ENCODE assay signal across 26 cellular contexts in genomic region chr1:117708323-117709288, GRCh38.
DNase-seq lines count a peak whose midpoint lies in the region; ATAC-seq and TF ChIP-seq lines count a peak whose summit lies in the region.
"Had no signal": no experiment of that assay in that cellular context is flagged by ENCODE, and none has a peak within 500 bp of the region (broad histone marks: within the 10 kb centered on the region; RNA-seq: fewer than 3 reads in every experiment).

No MANE protein-coding gene starts in this region.

- H3K4me1 ChIP-seq in testis (no peaks in the 10 kb centered on the region), BE2C (no peaks in the 10 kb centered on the region)
- H3K4me1 ChIP-seq: vagina had no signal

- no peak for DNase-seq in activated naive CD8-positive, alpha-beta T cell treated with anti-CD3 and anti-CD28 coated beads, Interleukin-2, amount 10 ng/mL, durations not matched to agents 7 days and 5 days
- DNase-seq in activated naive CD8-positive, alpha-beta T cell treated with anti-CD3 and anti-CD28 coated beads for 36 hours, result no peak
- DNase-seq in erythroblast (lab: John Stamatoyannopoulos, UW) (peak; percentile 58 to 78), kidney glomerular epithelial cell (lab: John Stamatoyannopoulos, UW) (peak; percentile 24), type B pancreatic cell (ENCODE audit: extremely low spot score, unreplicated experiment) (no peak), testis (no peak), omental fat pad (ENCODE audit: low spot score) (no peak), BE2C (no peak)
- DNase-seq: activated CD4-positive, alpha-beta T cell treated with anti-CD3 and anti-CD28 coated beads, Interleukin-2, amount 10 ng/mL, durations not matched to agents 24 days and 14 days; activated T-cell treated with anti-CD3 and anti-CD28 coated beads, Interleukin-2, amount 50 U/mL, for 4 hours; brain microvascular endothelial cell; Calu3; DND-41; heart right ventricle; NCI-H1092; NCI-H187; NCI-H524 treated with DMSO at 0.1 percent for 48 hours; nephron progenitor cell; NK-92 treated with Interleukin-12 subunit alpha and Interleukin-12 subunit beta, amount 100 ng/mL, for 24 hours; posterior cingulate gyrus; SHP77; stimulated activated naive CD4-positive, alpha-beta T cell had no signal

- peaks cover 2% of the 10 kb centered on the region for H3K4me1 Mint-ChIP-seq in activated naive CD8-positive, alpha-beta T cell treated with anti-CD3 and anti-CD28 coated beads, Interleukin-2, amount 10 ng/mL, durations not matched to agents 7 days and 5 days
- no peaks in the 10 kb centered on the region for H3K4me1 Mint-ChIP-seq in activated naive CD8-positive, alpha-beta T cell treated with anti-CD3 and anti-CD28 coated beads for 36 hours
- H3K4me1 Mint-ChIP-seq in type B pancreatic cell (ENCODE audit: unreplicated experiment), result no peaks in the 10 kb centered on the region
- H3K4me1 Mint-ChIP-seq: activated CD4-positive, alpha-beta T cell treated with anti-CD3 and anti-CD28 coated beads, Interleukin-2, amount 10 ng/mL, durations not matched to agents 24 days and 14 days had no signal

- H3K9me3 Mint-ChIP-seq in activated naive CD8-positive, alpha-beta T cell treated with anti-CD3 and anti-CD28 coated beads, Interleukin-2, amount 10 ng/mL, durations not matched to agents 7 days and 5 days, result no peaks in the 10 kb centered on the region
- H3K9me3 Mint-ChIP-seq in activated naive CD8-positive, alpha-beta T cell treated with anti-CD3 and anti-CD28 coated beads for 36 hours, result no peaks in the 10 kb centered on the region
- peaks cover 10% of the 10 kb centered on the region for H3K9me3 Mint-ChIP-seq in type B pancreatic cell

- TF ChIP-seq CTCF in type B pancreatic cell (conservative IDR thresholded peaks at IDR 0.05), result no peak
- no peak for TF ChIP-seq CTCF in testis (IDR thresholded peaks at IDR 0.05)
- no peak for TF ChIP-seq CTCF in omental fat pad (IDR thresholded peaks at IDR 0.05)
- no peak for TF ChIP-seq CTCF in BE2C (IDR thresholded peaks at IDR 0.05; ENCODE audit: low read depth, low read length)

- H3K4me3 Mint-ChIP-seq in activated naive CD8-positive, alpha-beta T cell treated with anti-CD3 and anti-CD28 coated beads, Interleukin-2, amount 10 ng/mL, durations not matched to agents 7 days and 5 days, result no peak overlapping the region
- H3K4me3 Mint-ChIP-seq in activated naive CD8-positive, alpha-beta T cell treated with anti-CD3 and anti-CD28 coated beads for 36 hours, result no peak overlapping the region
- no peak overlapping the region for H3K4me3 Mint-ChIP-seq in type B pancreatic cell
- H3K4me3 Mint-ChIP-seq: activated CD4-positive, alpha-beta T cell treated with anti-CD3 and anti-CD28 coated beads, Interleukin-2, amount 10 ng/mL, durations not matched to agents 24 days and 14 days; activated T-cell treated with anti-CD3 and anti-CD28 coated beads, Interleukin-2, amount 50 U/mL, for 4 hours; CD14-positive monocyte; nephron progenitor cell had no signal

- no peaks in the 10 kb centered on the region for H3K36me3 ChIP-seq in testis (ENCODE audit: low read depth, missing control alignments)
- no peaks in the 10 kb centered on the region for H3K36me3 ChIP-seq in BE2C
- H3K36me3 ChIP-seq: brain microvascular endothelial cell, heart right ventricle, vagina had no signal

- POLR2A ChIA-PET in activated naive CD8-positive, alpha-beta T cell treated with anti-CD3 and anti-CD28 coated beads, Interleukin-2, amount 10 ng/mL, durations not matched to agents 7 days and 5 days (lab: Charles Lee), result no interaction called here

- H3K9me3 ChIP-seq in testis (no peaks in the 10 kb centered on the region), BE2C (no peaks in the 10 kb centered on the region)
- H3K9me3 ChIP-seq: heart right ventricle, vagina had no signal

- H3K27ac Mint-ChIP-seq in activated naive CD8-positive, alpha-beta T cell treated with anti-CD3 and anti-CD28 coated beads, Interleukin-2, amount 10 ng/mL, durations not matched to agents 7 days and 5 days, result peak overlapping the region; percentile 20
- no peak overlapping the region for H3K27ac Mint-ChIP-seq in activated naive CD8-positive, alpha-beta T cell treated with anti-CD3 and anti-CD28 coated beads for 36 hours
- H3K27ac Mint-ChIP-seq in type B pancreatic cell, result peak overlapping the region; percentile 11
- H3K27ac Mint-ChIP-seq: activated CD4-positive, alpha-beta T cell treated with anti-CD3 and anti-CD28 coated beads, Interleukin-2, amount 10 ng/mL, durations not matched to agents 24 days and 14 days; CD14-positive monocyte; nephron progenitor cell had no signal

- no peak overlapping the region for H3K27ac ChIP-seq in testis
- H3K27ac ChIP-seq: 22Rv1, brain microvascular endothelial cell, heart right ventricle, vagina, VCaP had no signal

- H3K27me3 ChIP-seq in testis, result no peaks in the 10 kb centered on the region
- no peaks in the 10 kb centered on the region; the same call in 1 of the 2 replicates for H3K27me3 ChIP-seq in BE2C
- H3K27me3 ChIP-seq: brain microvascular endothelial cell, heart right ventricle, vagina had no signal

- intact Hi-C loops in testis (cut with DNase I; ENCODE audit: low total_unique reads), result no loop called here

- H3K4me3 ChIP-seq in testis, result no peak overlapping the region
- H3K4me3 ChIP-seq in BE2C (ENCODE audit: low read depth, low read length), result no peak overlapping the region
- H3K4me3 ChIP-seq: heart right ventricle, vagina had no signal

- H3K36me3 Mint-ChIP-seq in activated naive CD8-positive, alpha-beta T cell treated with anti-CD3 and anti-CD28 coated beads, Interleukin-2, amount 10 ng/mL, durations not matched to agents 7 days and 5 days, result no peaks in the 10 kb centered on the region
- H3K36me3 Mint-ChIP-seq in activated naive CD8-positive, alpha-beta T cell treated with anti-CD3 and anti-CD28 coated beads for 36 hours, result no peaks in the 10 kb centered on the region
- no peaks in the 10 kb centered on the region for H3K36me3 Mint-ChIP-seq in type B pancreatic cell
- H3K36me3 Mint-ChIP-seq: CD14-positive monocyte had no signal

- H3K27me3 Mint-ChIP-seq in activated naive CD8-positive, alpha-beta T cell treated with anti-CD3 and anti-CD28 coated beads, Interleukin-2, amount 10 ng/mL, durations not matched to agents 7 days and 5 days, result peaks cover 9% of the 10 kb centered on the region
- H3K27me3 Mint-ChIP-seq in activated naive CD8-positive, alpha-beta T cell treated with anti-CD3 and anti-CD28 coated beads for 36 hours, result peaks cover 9% of the 10 kb centered on the region
- peaks cover 7% of the 10 kb centered on the region for H3K27me3 Mint-ChIP-seq in type B pancreatic cell

- ATAC-seq in activated naive CD8-positive, alpha-beta T cell treated with anti-CD3 and anti-CD28 coated beads, Interleukin-2, amount 10 ng/mL, durations not matched to agents 7 days and 5 days (ENCODE audit: low read depth), result no peak
- ATAC-seq in omental fat pad (ENCODE audit: low FRiP score), result no peak
- ATAC-seq: activated T-cell treated with anti-CD3 and anti-CD28 coated beads, Interleukin-2, amount 50 U/mL, for 4 hours; heart right ventricle had no signal

- 66 to 69% methylated on average over 14 to 15 of the region's 15 CpGs for WGBS in testis, 2 donors

- TF ChIP-seq POLR2A in erythroblast (IDR thresholded peaks at IDR 0.05; ENCODE audit: low read length) (no peak), testis (IDR thresholded peaks at IDR 0.05) (no peak)

Comparison
In these comparisons a context has a peak if more than half of its experiments do, and no peak if none do; other contexts are left out.
1. DNase-seq: peak in erythroblast (2 of 2) and kidney glomerular epithelial cell (single experiment); none in activated naive CD8-positive, alpha-beta T cell treated with anti-CD3 and anti-CD28 coated beads, Interleukin-2, amount 10 ng/mL, durations not matched to agents 7 days and 5 days (single experiment), activated naive CD8-positive, alpha-beta T cell treated with anti-CD3 and anti-CD28 coated beads for 36 hours (single experiment), type B pancreatic cell (single experiment), testis (single experiment), omental fat pad (single experiment) and BE2C (single experiment).